ENCODE assay signal across 8 cellular contexts in genomic region chr12:108560321-108560721, GRCh38. TPM values are rescaled to one million over a fixed set of nuclear protein-coding genes. Genes with fewer than 3 reads are reported as not detected.
A peak's percentile ranks its signal among the peaks of the same experiment; 100 is the strongest.
DNase-seq lines count a peak whose midpoint lies in the region; ATAC-seq lines count a peak whose summit lies in the region.

No MANE protein-coding gene starts in this region.

- peak overlapping the region; percentile 99 for H3K27ac Mint-ChIP-seq in central memory CD8-positive, alpha-beta T cell (ENCODE audit: low read depth)

- DNase-seq in M059J (ENCODE audit: low read depth) (peak; percentile 24), AG08395 (ENCODE audit: low spot score) (no peak), iPS-NIHi11 (ENCODE audit: low spot score) (no peak), 8988T (no peak)
- DNase-seq in central memory CD8-positive, alpha-beta T cell (ENCODE audit: low spot score in 2 of 2) = no peak

- peaks cover 58% of the 10 kb centered on the region for H3K4me1 ChIP-seq in BLaER1
- H3K4me1 ChIP-seq in muscle layer of colon (ENCODE audit: insufficient read depth, low read length) = peaks cover 53% of the 10 kb centered on the region

- H3K27ac ChIP-seq in BLaER1 = peak overlapping the region; percentile 97
- H3K27ac ChIP-seq in muscle layer of colon (ENCODE audit: low read depth, low read length) = peak overlapping the region; percentile 90

- H4K20me1 ChIP-seq in BLaER1 = peaks cover 55% of the 10 kb centered on the region

- H3K9ac ChIP-seq in BLaER1 (peak overlapping the region; percentile 96), muscle layer of colon (ENCODE audit: low read length) (peak overlapping the region; percentile 93)

- H3K4me3 ChIP-seq in BLaER1 = peak overlapping the region; percentile 97
- H3K4me3 ChIP-seq in muscle layer of colon (ENCODE audit: low read depth in 1 of 2, low read length in 2 of 2) = peak overlapping the region; percentile 96 to 99

- peaks cover 37% of the 10 kb centered on the region for H3K36me3 Mint-ChIP-seq in central memory CD8-positive, alpha-beta T cell (ENCODE audit: insufficient read depth)

- no peaks in the 10 kb centered on the region for H3K27me3 Mint-ChIP-seq in central memory CD8-positive, alpha-beta T cell

- H3K36me3 ChIP-seq in BLaER1 = peaks cover 51% of the 10 kb centered on the region
- H3K36me3 ChIP-seq in muscle layer of colon (ENCODE audit: insufficient read depth, low read length) = peaks cover 26% of the 10 kb centered on the region

- H3K9me3 Mint-ChIP-seq in central memory CD8-positive, alpha-beta T cell = no peaks in the 10 kb centered on the region

- H3K9me3 ChIP-seq in BLaER1 (no peaks in the 10 kb centered on the region), muscle layer of colon (ENCODE audit: low read length) (no peaks in the 10 kb centered on the region)

- H3K27me3 ChIP-seq in BLaER1 (no peaks in the 10 kb centered on the region), muscle layer of colon (ENCODE audit: control insufficient read depth in 1 of 2, insufficient read depth in 2 of 2, low read length in 2 of 2) (no peaks in the 10 kb centered on the region)

- peak overlapping the region; percentile 99 for H3K4me3 Mint-ChIP-seq in central memory CD8-positive, alpha-beta T cell

- ATAC-seq in central memory CD8-positive, alpha-beta T cell (replicated peaks; ENCODE audit: extremely low read depth, poor library complexity, severe bottlenecking) = no peak
- ATAC-seq in GM21619 (IDR thresholded peaks at IDR 0.05; ENCODE audit: unreplicated experiment) = no peak

- H3K4me1 Mint-ChIP-seq in central memory CD8-positive, alpha-beta T cell = peaks cover 47% of the 10 kb centered on the region

- peak overlapping the region; percentile 99 for H3K4me2 ChIP-seq in BLaER1

RNA-seq across cellular contexts. Expression of gene SART3, which starts 0.7 kb away (rescaled TPM):
- 38.8 and 39.8 TPM in 2 replicates for total RNA-seq in M059J (2014; rRNA removed; shearing (Covaris generic))

RNA-seq across cellular contexts. Expression of gene ISCU, which starts 2.1 kb away (rescaled TPM):
- 90.9 and 102 TPM in 2 replicates for total RNA-seq in M059J (2014; rRNA removed; shearing (Covaris generic))

RNA-seq across cellular contexts. Expression of gene TMEM119, which starts 37.6 kb away (rescaled TPM):
- total RNA-seq in M059J (2014; rRNA removed; shearing (Covaris generic)) = 0.05 TPM in 1 of 2 replicates, not detected in the other

RNA-seq across cellular contexts. Expression of gene FICD, which starts 45.2 kb away (rescaled TPM):
- 9.7 and 12.5 TPM in 2 replicates for total RNA-seq in M059J (2014; rRNA removed; shearing (Covaris generic))
